ENCODE assay signal across 18 cellular contexts in the genomic region with DNA sequence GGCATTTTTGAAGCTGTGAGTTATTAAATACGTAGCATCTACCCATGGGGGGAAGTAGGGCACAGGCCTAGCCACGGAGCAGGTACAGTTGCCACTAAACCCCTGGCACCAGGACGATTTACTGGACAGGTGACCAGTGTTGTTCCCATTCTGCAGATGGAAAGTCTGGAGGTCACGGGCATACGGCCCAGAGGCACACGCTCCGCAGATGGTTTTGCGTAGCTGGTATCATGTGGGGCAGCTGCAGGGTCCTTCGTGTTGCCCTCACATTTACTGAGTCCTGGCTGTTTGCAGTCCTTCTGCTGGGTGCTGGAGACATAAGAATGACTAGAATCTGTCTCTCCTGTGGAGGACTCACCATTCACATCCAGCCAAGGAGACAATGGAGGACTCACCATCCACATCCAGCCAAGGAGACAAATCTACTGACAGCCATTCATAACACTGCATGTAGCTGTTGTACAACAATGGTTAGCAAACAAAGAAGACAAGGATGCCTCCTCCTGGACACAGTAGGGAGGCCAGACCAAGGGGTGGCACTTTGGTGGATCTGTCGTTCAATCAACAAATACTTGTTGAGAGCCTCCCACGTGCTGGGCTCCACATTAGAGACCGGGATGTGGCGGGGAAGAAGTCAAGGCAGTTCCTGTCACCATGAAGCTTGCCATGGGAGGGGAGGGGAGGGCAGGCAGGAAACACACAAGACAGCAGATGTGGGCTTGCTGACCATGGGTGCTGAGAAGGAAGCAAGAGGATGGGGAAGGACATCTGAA. TPM values are rescaled to one million over a fixed set of nuclear protein-coding genes. Genes with fewer than 3 reads are reported as not detected.
DNase-seq lines count a peak whose midpoint lies in the region; ATAC-seq, FAIRE-seq and TF ChIP-seq lines count a peak whose summit lies in the region.
"Had no signal": no experiment of that assay in that cellular context is flagged by ENCODE, and none has a peak within 500 bp of the region (broad histone marks: within the 10 kb centered on the region; RNA-seq: fewer than 3 reads in every experiment).

No MANE protein-coding gene starts in this region.

- no peak overlapping the region for H2BK5ac ChIP-seq in neuronal stem cell (ENCODE audit: low read length)

- no peak overlapping the region for H4K91ac ChIP-seq in neuronal stem cell (ENCODE audit: low read depth, low read length, poor library complexity)

- H3K4me1 ChIP-seq in right atrium auricular region (peaks cover 0 to 9% of the 10 kb centered on the region in 2 donors), heart left ventricle (peaks cover 0 to 14% (median 0%) of the 10 kb centered on the region in 12 donors), neuronal stem cell (ENCODE audit: control insufficient read depth in 2 of 2, insufficient read depth in 1 of 2, low read depth in 1 of 2, low read length in 2 of 2) (peaks cover 0 to 9% of the 10 kb centered on the region in 2 donors), upper lobe of right lung (peaks cover 17% of the 10 kb centered on the region)

- no peak overlapping the region for H2BK15ac ChIP-seq in neuronal stem cell (ENCODE audit: low read length)

- H2AK5ac ChIP-seq in neuronal stem cell (ENCODE audit: low read depth, low read length): peak overlapping the region; percentile 54

- H3K27ac ChIP-seq in right atrium auricular region (no peak overlapping the region), heart left ventricle (no peak overlapping the region), neuronal stem cell (replicated peaks; ENCODE audit: low read length) (no peak overlapping the region), upper lobe of right lung (no peak overlapping the region)
- H3K27ac ChIP-seq: A549 had no signal

- H3K4me3 ChIP-seq in right atrium auricular region (no peak overlapping the region), heart left ventricle (no peak overlapping the region), bronchial epithelial cell (ENCODE audit: low read depth, low read length) (no peak overlapping the region), neuronal stem cell (ENCODE audit: low read length in 2 of 2) (no peak overlapping the region), upper lobe of right lung (no peak overlapping the region)
- H3K4me3 ChIP-seq: A549 had no signal

- TF ChIP-seq CTCF in right atrium auricular region (IDR thresholded peaks at IDR 0.05): no peak
- no peak for TF ChIP-seq CTCF in heart left ventricle (IDR thresholded peaks at IDR 0.05)
- no peak for TF ChIP-seq CTCF in bronchial epithelial cell (IDR thresholded peaks at IDR 0.05; ENCODE audit: insufficient read depth, low read length, severe bottlenecking)
- no peak for TF ChIP-seq CTCF in upper lobe of right lung (IDR thresholded peaks at IDR 0.05)
- no peak for TF ChIP-seq CTCF in GM13977 (IDR thresholded peaks at IDR 0.05; ENCODE audit: extremely low read depth, insufficient read depth, missing control alignments)

- H3K9me3 ChIP-seq in right atrium auricular region: no peaks in the 10 kb centered on the region
- H3K9me3 ChIP-seq in heart left ventricle: peaks cover 0 to 9% (median 0%) of the 10 kb centered on the region in 12 donors
- no peaks in the 10 kb centered on the region for H3K9me3 ChIP-seq in neuronal stem cell (replicated peaks in 1 of 2; ENCODE audit: control insufficient read depth in 2 of 2, insufficient read depth in 1 of 2, low read depth in 1 of 2, low read length in 2 of 2)
- H3K9me3 ChIP-seq in upper lobe of right lung: no peaks in the 10 kb centered on the region
- H3K9me3 ChIP-seq: A549 had no signal

- in situ Hi-C loops in GM13977 (cut with MboI; ENCODE audit: low pct_unique_long_range_greater_than_20kb, low sequenced_read_pairs, unreplicated experiment): no loop called here

- H3K27me3 ChIP-seq in right atrium auricular region (no peaks in the 10 kb centered on the region), heart left ventricle (peaks cover 0 to 8% (median 0%) of the 10 kb centered on the region in 9 donors), bronchial epithelial cell (ENCODE audit: control insufficient read depth, insufficient read depth, low read length) (no peaks in the 10 kb centered on the region), neuronal stem cell (ENCODE audit: control insufficient read depth in 3 of 3, insufficient read depth in 3 of 3, low read depth in 1 of 3, low read length in 3 of 3) (peaks cover 0 to 9% (median 0%) of the 10 kb centered on the region in 3 experiments), upper lobe of right lung (no peaks in the 10 kb centered on the region)

- no peak overlapping the region for H3K9ac ChIP-seq in neuronal stem cell (ENCODE audit: low read depth, low read length, poor library complexity)

- intact Hi-C loops in heart left ventricle (cut with DNase I) (no loop called here), upper lobe of right lung (cut with DNase I) (no loop called here)

- DNase-seq in right atrium auricular region (ENCODE audit: low spot score): peak; percentile 43
- DNase-seq in heart left ventricle: no peak
- DNase-seq in bronchial epithelial cell (ENCODE audit: low read depth): no peak
- DNase-seq in neuronal stem cell (ENCODE audit: low spot score): no peak
- DNase-seq in upper lobe of right lung: no peak
- DNase-seq in RCC 7860 (ENCODE audit: low spot score): no peak
- DNase-seq in GM13977 (ENCODE audit: low spot score): no peak
- DNase-seq: COR-L47, GOT3, KG1, NCI-H1092 treated with DMSO at 0.1 percent for 48 hours, NCI-H1694, NCI-H446 had no signal

- H3K4ac ChIP-seq in neuronal stem cell (ENCODE audit: low read length): no peak overlapping the region

- H3K4me2 ChIP-seq in neuronal stem cell (ENCODE audit: insufficient read depth, low read length, poor library complexity, severe bottlenecking): no peak overlapping the region
- H3K4me2 ChIP-seq: A549 had no signal

- no peak for ATAC-seq in heart left ventricle
- ATAC-seq in upper lobe of right lung: no peak
- ATAC-seq in GM21447 (IDR thresholded peaks at IDR 0.05; ENCODE audit: unreplicated experiment): no peak
- ATAC-seq: A549, Right ventricle myocardium inferior had no signal

- peak overlapping the region; percentile 4 for H2BK12ac ChIP-seq in neuronal stem cell (ENCODE audit: low read length)

- peak overlapping the region; percentile 63 for H3K23ac ChIP-seq in neuronal stem cell (ENCODE audit: low read depth, low read length, poor library complexity)

- H2AFZ ChIP-seq in neuronal stem cell (ENCODE audit: low read length): no peak overlapping the region

- H4K8ac ChIP-seq in neuronal stem cell (ENCODE audit: low read depth, low read length): peak overlapping the region; percentile 17

- WGBS in heart left ventricle, 4 donors: 79 to 81% (median 80%) methylated on average over 13 of the region's 13 CpGs
- WGBS in neuronal stem cell (ENCODE audit: extremely low coverage in 2 of 2, insufficient read length in 2 of 2, insufficient replicate concordance in 1 of 2), 2 donors: no CpG with 5 or more reads among the region's 13 CpGs

- H3K14ac ChIP-seq in neuronal stem cell (ENCODE audit: low read length): peak overlapping the region; percentile 56

- H3K18ac ChIP-seq in neuronal stem cell (ENCODE audit: low read length): peak overlapping the region; percentile 58

- no peak overlapping the region for H2BK120ac ChIP-seq in neuronal stem cell (ENCODE audit: low read depth, low read length)

- peak; percentile 68 for FAIRE-seq in bronchial epithelial cell (lab: Jason Lieb, UNC)
- FAIRE-seq in RCC 7860 (lab: Jason Lieb, UNC): no peak
- FAIRE-seq: A549, GM18507, GM19239 had no signal

- H3K79me1 ChIP-seq in neuronal stem cell (ENCODE audit: low read depth, low read length): peaks cover 1% of the 10 kb centered on the region

- H3K36me3 ChIP-seq in right atrium auricular region: no peaks in the 10 kb centered on the region
- H3K36me3 ChIP-seq in heart left ventricle: no peaks in the 10 kb centered on the region
- H3K36me3 ChIP-seq in bronchial epithelial cell (ENCODE audit: control insufficient read depth, insufficient read depth, low read length): no peaks in the 10 kb centered on the region
- no peaks in the 10 kb centered on the region for H3K36me3 ChIP-seq in neuronal stem cell (replicated peaks in 1 of 2; ENCODE audit: control insufficient read depth in 2 of 2, insufficient read depth in 2 of 2, low read length in 2 of 2)
- no peaks in the 10 kb centered on the region for H3K36me3 ChIP-seq in upper lobe of right lung

- no peak for TF ChIP-seq POLR2A in heart left ventricle (IDR thresholded peaks at IDR 0.05)

RNA-seq across cellular contexts. Expression of gene TWIST2, which starts 24.9 kb away (rescaled TPM):
- total RNA-seq in right atrium auricular region (10 to 100 TPM in 1 of 2 donors, 1 to 10 TPM in 1; 6.2 to 26.1 TPM), heart left ventricle (10 to 100 TPM in 1 of 9 donors, 1 to 10 TPM in 3, under 1 TPM in 5; 0.39 to 10.9 (median 0.92) TPM), bronchial epithelial cell (4.6 and 7.4 TPM in 2 replicates), upper lobe of right lung (12.2 TPM)
- 1 to 10 TPM; 1.4 to 2.8 TPM for polyA plus RNA-seq in heart left ventricle
- polyA plus RNA-seq in neuronal stem cell (2013, experiment 1 of 2): 2.1 TPM
- polyA plus RNA-seq in neuronal stem cell (2013, experiment 2 of 2): 2.4 TPM
